ENCODE assay signal across 12 cellular contexts in genomic region chr5:38445374-38446028, GRCh38.
DNase-seq lines count a peak whose midpoint lies in the region; ATAC-seq and TF ChIP-seq lines count a peak whose summit lies in the region.
"Had no signal": no experiment of that assay in that cellular context is flagged by ENCODE, and none has a peak within 500 bp of the region (broad histone marks: within the 10 kb centered on the region; RNA-seq: fewer than 3 reads in every experiment).

No MANE protein-coding gene starts in this region.

- TF ChIP-seq CTCF in Panc1 (IDR thresholded peaks at IDR 0.05), result no peak
- no peak for TF ChIP-seq CTCF in fibroblast of the aortic adventitia (IDR thresholded peaks at IDR 0.05; ENCODE audit: insufficient read depth, low read length)
- TF ChIP-seq CTCF in sigmoid colon (IDR thresholded peaks at IDR 0.05), result no peak
- TF ChIP-seq CTCF in Peyer's patch (IDR thresholded peaks at IDR 0.05), result no peak

- H3K9me3 ChIP-seq in Panc1 (ENCODE audit: control insufficient read depth, insufficient read depth, low read depth, low read length) (no peaks in the 10 kb centered on the region), sigmoid colon (no peaks in the 10 kb centered on the region), Peyer's patch (no peaks in the 10 kb centered on the region)

- H3K4me1 ChIP-seq in Panc1 (ENCODE audit: control insufficient read depth, insufficient read depth, low read length), result 0 out of 2 replicates have a peak, but pooled peaks cover 10% of the 10 kb centered on the region
- peaks cover 0 to 3% (median 0%) of the 10 kb centered on the region in 4 donors for H3K4me1 ChIP-seq in sigmoid colon
- no peaks in the 10 kb centered on the region for H3K4me1 ChIP-seq in Peyer's patch
- H3K4me1 ChIP-seq: foreskin keratinocyte had no signal

- H3K27ac ChIP-seq in Panc1 (ENCODE audit: low read length), result peak overlapping the region; percentile 82
- peak overlapping the region; percentile 16 to 65 (median 34) for H3K27ac ChIP-seq in sigmoid colon
- H3K27ac ChIP-seq in Peyer's patch, result peak overlapping the region in 1 of 4 donors; percentile 15
- H3K27ac ChIP-seq: foreskin keratinocyte had no signal

- 72 to 77% methylated on average over 24 of the region's 24 CpGs for WGBS in sigmoid colon, 2 donors

- POLR2A ChIA-PET in Panc1 (lab: Charles Lee), result interaction anchor here (0.6 kb wide), 1 partner anchor 30 kb away, joined by 3 read pairs; no protein-coding TSS in a partner anchor

- H3K4me3 ChIP-seq in Panc1 (ENCODE audit: low read depth in 2 of 2, low read length in 2 of 2) (peak overlapping the region; percentile 52 to 73), fibroblast of the aortic adventitia (ENCODE audit: low read depth, low read length) (peak overlapping the region; percentile 66), sigmoid colon (peak overlapping the region in 3 of 4 donors; percentile 7 to 33 (median 30)), Peyer's patch (no peak overlapping the region)
- H3K4me3 ChIP-seq: smooth muscle cell had no signal

- CTCF ChIA-PET in Panc1 (lab: Charles Lee), result interaction anchor here (0.6 to 1.1 kb wide), 2 partner anchors 45 to 364 kb away, joined by 3 to 15 read pairs; no protein-coding TSS in a partner anchor

- no peaks in the 10 kb centered on the region for H3K27me3 ChIP-seq in Panc1 (ENCODE audit: control insufficient read depth, insufficient read depth, low read length)
- no peaks in the 10 kb centered on the region for H3K27me3 ChIP-seq in sigmoid colon
- no peaks in the 10 kb centered on the region for H3K27me3 ChIP-seq in Peyer's patch
- H3K27me3 ChIP-seq: foreskin keratinocyte had no signal

- no TSS peak for BruUV-seq in Panc1 (replicated peaks; lab: Mats Ljungman, UMichigan)

- no peak for TF ChIP-seq EP300 in sigmoid colon (IDR thresholded peaks at IDR 0.05)

- TF ChIP-seq POLR2A in sigmoid colon (IDR thresholded peaks at IDR 0.05) (no peak), Peyer's patch (IDR thresholded peaks at IDR 0.05) (no peak)

- intact Hi-C loops in Panc1 (cut with micrococcal nuclease; ENCODE audit: unreplicated experiment) (no loop called here), sigmoid colon (cut with DNase I) (loop anchor here (10.0 kb wide), 1 partner anchor 479 kb away; no protein-coding TSS in a partner anchor)

- ATAC-seq in Panc1 (peak; percentile 82), HG03565 (IDR thresholded peaks at IDR 0.05; ENCODE audit: unreplicated experiment) (no peak), HG03439 (IDR thresholded peaks at IDR 0.05; ENCODE audit: unreplicated experiment) (no peak)
- no peak for ATAC-seq in activated CD4-positive, CD25-positive, alpha-beta regulatory T cell treated with anti-CD3 and anti-CD28 coated beads, Interleukin-2, amount 50 U/mL, for 24 hours
- ATAC-seq: foreskin keratinocyte had no signal

- H3K36me3 ChIP-seq in Panc1 (ENCODE audit: control insufficient read depth, insufficient read depth, low read length) (no peaks in the 10 kb centered on the region), sigmoid colon (no peaks in the 10 kb centered on the region), Peyer's patch (no peaks in the 10 kb centered on the region)

- peak; percentile 61 for DNase-seq in DMS79 treated with DMSO at 0.1 percent for 48 hours (lab: John Stamatoyannopoulos, UW)
- no peak for DNase-seq in Panc1 (ENCODE audit: low read depth, low spot score)
- no peak for DNase-seq in fibroblast of the aortic adventitia (ENCODE audit: low read depth)
- DNase-seq in sigmoid colon, result no peak
- no peak for DNase-seq in Peyer's patch
- DNase-seq: CD4-positive, alpha-beta T cell; foreskin keratinocyte; NCI-H1105 treated with DMSO at 0.1 percent for 48 hours had no signal

- in situ Hi-C loops in Panc1 (cut with HindIII; ENCODE audit: low pct_unique_long_range_greater_than_20kb, low sequenced_read_pairs), result no loop called here

Comparison
In these comparisons a context has a peak if more than half of its experiments do, and no peak if none do; other contexts are left out.
1. H3K4me3 ChIP-seq: peak in Panc1 (2 of 2), fibroblast of the aortic adventitia (single experiment) and sigmoid colon (3 of 4); none in Peyer's patch (0 of 4).